In genomic region chr19:18044825-18045304, GRCh38 we compare ENCODE assay signal across 8 cellular contexts. TPM values are rescaled to one million over a fixed set of nuclear protein-coding genes. Genes with fewer than 3 reads are reported as not detected.
DNase-seq lines count a peak whose midpoint lies in the region; ATAC-seq and TF ChIP-seq lines count a peak whose summit lies in the region.

No MANE protein-coding gene starts in this region.

- dilution Hi-C loops in mammary epithelial cell (cut with HindIII; ENCODE audit: low sequenced_read_pairs) = loop anchor here (5.0 kb wide), 2 partner anchors 43 to 93 kb away; no protein-coding TSS in a partner anchor

- peak overlapping the region; percentile 84 for H2AFZ ChIP-seq in mammary epithelial cell (ENCODE audit: low read depth, low read length)

- no peak overlapping the region for H3K9ac ChIP-seq in mammary epithelial cell (ENCODE audit: insufficient read depth, low read length)

- ATAC-seq in right lobe of liver = peak; percentile 61 to 78 (median 73)

- H3K36me3 ChIP-seq in mammary epithelial cell (ENCODE audit: insufficient read depth, low read length) (no peaks in the 10 kb centered on the region), right lobe of liver (no peaks in the 10 kb centered on the region)

- peak; percentile 83 for DNase-seq in GM12864 (ENCODE audit: low read depth)
- DNase-seq in HFF-Myc (ENCODE audit: extremely low read depth, low read depth) = no peak
- peak; percentile 96 for DNase-seq in NB4 (ENCODE audit: low read depth)
- DNase-seq in mammary epithelial cell = peak; percentile 83
- peak; percentile 79 to 86 (median 85) for DNase-seq in right lobe of liver
- peak; percentile 62 to 72 (median 69) for DNase-seq in stimulated activated CD4-positive, alpha-beta T cell treated with anti-CD3 and anti-CD28 coated beads, TNF-alpha, amount 100 ng/mL, for 1 hour (ENCODE audit: low read depth in 3 of 3, low spot score in 1 of 3)
- no peak for DNase-seq in NCI-H1048 (lab: John Stamatoyannopoulos, UW)

- intact Hi-C loops in mammary epithelial cell (cut with micrococcal nuclease) (no loop called here), right lobe of liver (cut with DNase I) (no loop called here)

- H3K27me3 ChIP-seq in mammary epithelial cell (ENCODE audit: insufficient read depth, low read length) = no peaks in the 10 kb centered on the region
- H3K27me3 ChIP-seq in right lobe of liver = no peaks in the 10 kb centered on the region

- H3K4me3 ChIP-seq in GM12864 (ENCODE audit: low read depth, low read length) (peak overlapping the region; percentile 15; the same call in 1 of the 2 replicates), HFF-Myc (replicated peaks; ENCODE audit: low read depth, low read length) (peak overlapping the region; percentile 14), NB4 (ENCODE audit: low read depth, low read length) (peak overlapping the region; percentile 17), WI38 (ENCODE audit: low read depth, low read length) (peak overlapping the region; percentile 26), mammary epithelial cell (replicated peaks in 1 of 3; ENCODE audit: insufficient read depth in 1 of 3, low read depth in 2 of 3, low read length in 3 of 3) (peak overlapping the region in 2 of 3 experiments; percentile 9 to 16), right lobe of liver (peak overlapping the region; percentile 32 to 54 (median 41))

- no peak for TF ChIP-seq POLR2A in NB4 (IDR thresholded peaks at IDR 0.05; ENCODE audit: extremely low read depth, insufficient read length)
- TF ChIP-seq POLR2A in right lobe of liver (IDR thresholded peaks at IDR 0.05) = peak; percentile 34

- no peaks in the 10 kb centered on the region for H3K79me2 ChIP-seq in mammary epithelial cell (ENCODE audit: insufficient read depth, low read length)

- H3K9me3 ChIP-seq in mammary epithelial cell (replicated peaks; ENCODE audit: insufficient read depth, low read length) (no peaks in the 10 kb centered on the region), right lobe of liver (no peaks in the 10 kb centered on the region)

- H4K20me1 ChIP-seq in mammary epithelial cell (ENCODE audit: insufficient read depth, low read length) = no peaks in the 10 kb centered on the region

- H3K27ac ChIP-seq in mammary epithelial cell (ENCODE audit: insufficient read depth, low read depth, low read length) (no peak overlapping the region), right lobe of liver (peak overlapping the region; percentile 84 to 96 (median 96))

- peak overlapping the region; percentile 74 for H3K4me2 ChIP-seq in mammary epithelial cell (ENCODE audit: insufficient read depth, low read depth, low read length)

- CTCF ChIA-PET in mammary epithelial cell (lab: Charles Lee; ENCODE audit: low non-redundant PET) = no interaction called here

- no TSS peak for BruUV-seq in mammary epithelial cell (replicated peaks; lab: Mats Ljungman, UMichigan)

- in situ Hi-C loops in mammary epithelial cell (cut with MboI; ENCODE audit: low sequenced_read_pairs in 2 of 2) = no loop called here

- no peak for TF ChIP-seq CTCF in GM12864 (IDR thresholded peaks at IDR 0.05; ENCODE audit: low read depth, low read length, missing control alignments)
- no peak for TF ChIP-seq CTCF in HFF-Myc (IDR thresholded peaks at IDR 0.05; ENCODE audit: low read depth, low read length, missing control alignments)
- no peak for TF ChIP-seq CTCF in NB4 (IDR thresholded peaks at IDR 0.05; ENCODE audit: low read depth, low read length)
- TF ChIP-seq CTCF in WI38 (IDR thresholded peaks at IDR 0.05; ENCODE audit: low read depth, low read length) = no peak
- no peak for TF ChIP-seq CTCF in mammary epithelial cell (conservative IDR thresholded peaks at IDR 0.05 in 1 of 2, IDR thresholded peaks at IDR 0.05 in 1 of 2; ENCODE audit: extremely low read depth in 1 of 2, insufficient read depth in 1 of 2, low read depth in 1 of 2, low read length in 2 of 2)
- no peak for TF ChIP-seq CTCF in right lobe of liver (IDR thresholded peaks at IDR 0.05)

- 22% methylated on average over 6 of the region's 12 CpGs for WGBS in mammary epithelial cell (ENCODE audit: low coverage, missing lambda C conversion rate)
- WGBS in right lobe of liver (ENCODE audit: insufficient coverage, low coverage, low lambda C conversion rate, missing lambda C conversion rate) = 0% methylated on average over 6 of the region's 12 CpGs

- peaks cover 11% of the 10 kb centered on the region for H3K4me1 ChIP-seq in mammary epithelial cell (ENCODE audit: insufficient read depth, low read length)
- peaks cover 0 to 36% (median 14%) of the 10 kb centered on the region in 4 donors for H3K4me1 ChIP-seq in right lobe of liver

RNA-seq across cellular contexts. Expression of gene ARRDC2, which starts 36.9 kb away (rescaled TPM):
- total RNA-seq in mammary epithelial cell (1 to 10 TPM; 4.2 to 6.9 TPM), right lobe of liver (10 to 100 TPM in 4 of 6 experiments, 1 to 10 TPM in 2; 3.6 to 28.5 (median 10.8) TPM)
- polyA plus RNA-seq in mammary epithelial cell = 3.4 TPM
- not detected for polyA minus RNA-seq in mammary epithelial cell

RNA-seq across cellular contexts. Expression of gene IL12RB1, which starts 41.9 kb away (rescaled TPM):
- not detected for total RNA-seq in mammary epithelial cell
- polyA plus RNA-seq in mammary epithelial cell = 0.03 TPM
- polyA minus RNA-seq in mammary epithelial cell = not detected
- 1 to 10 TPM in 1 of 6 experiments, under 1 TPM in 5; 0.25 to 2.0 (median 0.70) TPM for total RNA-seq in right lobe of liver

RNA-seq across cellular contexts. Expression of gene MAST3, which starts 52.7 kb away (rescaled TPM):
- 1 to 10 TPM; 3.8 to 7.0 TPM for total RNA-seq in mammary epithelial cell
- polyA plus RNA-seq in mammary epithelial cell = 2.3 TPM
- 8.9 TPM for polyA minus RNA-seq in mammary epithelial cell
- 10 to 100 TPM in 3 of 6 experiments, 1 to 10 TPM in 3; 8.0 to 17.9 (median 10.0) TPM for total RNA-seq in right lobe of liver

Comparison
In these comparisons a context has a peak if more than half of its experiments do, and no peak if none do; other contexts are left out.
1. DNase-seq: peak in GM12864 (single experiment), NB4 (single experiment), mammary epithelial cell (single experiment), right lobe of liver (3 of 3) and stimulated activated CD4-positive, alpha-beta T cell treated with anti-CD3 and anti-CD28 coated beads, TNF-alpha, amount 100 ng/mL, for 1 hour (3 of 3); none in HFF-Myc (single experiment) and NCI-H1048 (single experiment).
2. Peak in every context shown above with its lines, with median percentiles within 50 percentile points of each other: H3K4me3 ChIP-seq.